Comparison of ENCODE assay signal across 9 cellular contexts in genomic region chr1:53238197-53239155, GRCh38. TPM values are rescaled to one million over a fixed set of nuclear protein-coding genes. Genes with fewer than 3 reads are reported as not detected.
A peak's percentile ranks its signal among the peaks of the same experiment; 100 is the strongest.
DNase-seq lines count a peak whose midpoint lies in the region; ATAC-seq, FAIRE-seq and TF ChIP-seq lines count a peak whose summit lies in the region.
"Had no signal": no experiment of that assay in that cellular context is flagged by ENCODE, and none has a peak within 500 bp of the region (broad histone marks: within the 10 kb centered on the region; RNA-seq: fewer than 3 reads in every experiment).

Gene MAGOH (minus strand): TSS chr1:53238518. CDS start chr1:53238448, 70 bp downstream.

- no peaks in the 10 kb centered on the region for H3K9me3 ChIP-seq in kidney (ENCODE audit: control insufficient read depth in 1 of 2, low read length in 2 of 2)

- peak; percentile 97 for ATAC-seq in HG03432 (IDR thresholded peaks at IDR 0.05; ENCODE audit: unreplicated experiment)

- DNase-seq in AG20443 (ENCODE audit: low spot score) (peak; percentile 99), NCI-H510A (lab: John Stamatoyannopoulos, UW) (peak; percentile 95), cerebellum (ENCODE audit: low spot score) (peak; percentile 96), kidney (peak; percentile 98)
- DNase-seq in activated CD4-positive, alpha-beta T cell treated with anti-CD3 and anti-CD28 coated beads for 1 hour = peak; percentile 94
- DNase-seq in stimulated activated CD4-positive, alpha-beta T cell treated with anti-CD3 and anti-CD28 coated beads, Interleukin-15, amount 100 ng/mL, for 24 hours = peak; percentile 95

- intact Hi-C loops in kidney (cut with DNase I) = no loop called here

- FAIRE-seq in kidney (lab: Jason Lieb, UNC) = peak; percentile 33
- FAIRE-seq: islet of Langerhans had no signal

- H3K27ac ChIP-seq in kidney (ENCODE audit: low read depth in 2 of 2, low read length in 2 of 2) = peak within 1 kb of the TSS; percentile 54 to 56

- H3K9ac ChIP-seq in kidney (ENCODE audit: low read length in 2 of 2) = peak within 1 kb of the TSS; percentile 93 to 98

- peak within 1 kb of the TSS; percentile 97 to 99 for H3K4me3 ChIP-seq in kidney (ENCODE audit: low read length in 2 of 2)

- H3K36me3 ChIP-seq in kidney (ENCODE audit: control insufficient read depth in 1 of 2, insufficient read depth in 2 of 2, low read length in 2 of 2) = peaks cover 13 to 17% of the 10 kb centered on the region in 2 donors

- TF ChIP-seq POLR2A in GM19099 (IDR thresholded peaks at IDR 0.05; ENCODE audit: extremely low read depth, insufficient read length, low read depth) = peak; percentile 80

- TF ChIP-seq CTCF in kidney (IDR thresholded peaks at IDR 0.05; ENCODE audit: borderline replicate concordance, extremely low read depth, insufficient read depth) = no peak

- peaks cover 4 to 8% of the 10 kb centered on the region in 2 donors for H3K4me1 ChIP-seq in kidney (ENCODE audit: control insufficient read depth in 1 of 2, insufficient read depth in 1 of 2, low read depth in 1 of 2, low read length in 2 of 2)

RNA-seq across cellular contexts. Expression of gene MAGOH, which starts in this region (rescaled TPM):
- total RNA-seq in cerebellum (20.1 TPM), kidney (39.4 TPM)
- polyA plus RNA-seq in kidney (ENCODE audit: insufficient read depth, low read depth, low replicate concordance) = 64.6 TPM

Comparison
In these comparisons a context has a peak if more than half of its experiments do, and no peak if none do; other contexts are left out.
1. Peak in every context shown above with its lines: DNase-seq, ATAC-seq, H3K4me3 ChIP-seq and H3K27ac ChIP-seq.